Comparison of ENCODE assay signal across 8 cellular contexts in genomic region chr9:129568560-129569505, GRCh38. TPM values are rescaled to one million over a fixed set of nuclear protein-coding genes. Genes with fewer than 3 reads are reported as not detected.
DNase-seq lines count a peak whose midpoint lies in the region; ATAC-seq and TF ChIP-seq lines count a peak whose summit lies in the region.

No MANE protein-coding gene starts in this region.

- intact Hi-C loops in Right ventricle myocardium inferior (cut with DNase I) (no loop called here), cardiac septum (cut with DNase I) (loop anchor here (2.0 to 5.0 kb wide), 2 partner anchors 72 to 402 kb away; no protein-coding TSS in a partner anchor), heart right ventricle (cut with DNase I) (loop anchor here in 3 of 10 donors (5.0 to 10.0 kb wide), 2 partner anchors 54 to 67 kb away; no protein-coding TSS in a partner anchor)

- DNase-seq in Right ventricle myocardium inferior (ENCODE audit: missing footprints) (peak; percentile 76), cardiac septum (ENCODE audit: low spot score) (no peak), heart right ventricle (peak; percentile 50 to 56), NCI-H524 treated with DMSO at 0.1 percent for 48 hours (lab: John Stamatoyannopoulos, UW) (no peak), AML-193 (lab: John Stamatoyannopoulos, UW) (no peak), SK-N-DZ (ENCODE audit: low spot score) (no peak)
- peak; percentile 34 for DNase-seq in activated naive CD4-positive, alpha-beta T cell treated with anti-CD3 and anti-CD28 coated beads, Interleukin-2, amount 50 U/mL, for 16 hours

- peaks cover 12 to 38% (median 29%) of the 10 kb centered on the region in 9 donors for H3K4me1 ChIP-seq in heart right ventricle
- peaks cover 9% of the 10 kb centered on the region for H3K4me1 ChIP-seq in parathyroid adenoma

- H3K9ac ChIP-seq in parathyroid adenoma = no peak overlapping the region

- H3K4me3 ChIP-seq in heart right ventricle = peak overlapping the region; percentile 21 to 60 (median 52)
- H3K4me3 ChIP-seq in parathyroid adenoma (ENCODE audit: low read depth, low read length) = peak overlapping the region; percentile 58

- peak overlapping the region; percentile 87 for H3K4me2 ChIP-seq in parathyroid adenoma (ENCODE audit: low read length)

- peak overlapping the region in 9 of 10 donors; percentile 38 to 82 (median 78) for H3K27ac ChIP-seq in heart right ventricle
- no peak overlapping the region for H3K27ac ChIP-seq in parathyroid adenoma

- no peaks in the 10 kb centered on the region for H3K79me2 ChIP-seq in parathyroid adenoma

- H3K27me3 ChIP-seq in heart right ventricle (peaks cover 0 to 32% (median 0%) of the 10 kb centered on the region in 7 donors), parathyroid adenoma (ENCODE audit: control insufficient read depth, insufficient read depth, low read length) (no peaks in the 10 kb centered on the region)

- peak overlapping the region; percentile 80 for H2AFZ ChIP-seq in parathyroid adenoma

- 2 to 6% methylated on average over 25 to 92 of the region's 92 CpGs for WGBS in heart right ventricle, 2 donors

- H3K36me3 ChIP-seq in heart right ventricle (no peaks in the 10 kb centered on the region), parathyroid adenoma (ENCODE audit: control insufficient read depth, insufficient read depth, low read length) (no peaks in the 10 kb centered on the region)

- ATAC-seq in Right ventricle myocardium inferior = peak; percentile 43
- peak; percentile 35 to 59 (median 46) for ATAC-seq in heart right ventricle

- H3K9me3 ChIP-seq in heart right ventricle = peaks cover 0 to 1% (median 0%) of the 10 kb centered on the region in 11 donors
- no peaks in the 10 kb centered on the region for H3K9me3 ChIP-seq in parathyroid adenoma (ENCODE audit: control insufficient read depth, low read length)

- TF ChIP-seq CTCF in heart right ventricle (IDR thresholded peaks at IDR 0.05) (peak in 1 of 9 donors; percentile 37), parathyroid adenoma (IDR thresholded peaks at IDR 0.05) (no peak)

RNA-seq across cellular contexts. Expression of gene C9orf50, which starts 52.1 kb away (rescaled TPM):
- not detected for total RNA-seq in Right ventricle myocardium inferior
- 0.22 TPM for total RNA-seq in cardiac septum
- not detected for total RNA-seq in heart right ventricle
- not detected for polyA plus RNA-seq in heart right ventricle
- polyA plus RNA-seq in SK-N-DZ (2014; cell fraction: cytosol; rRNA removed) = not detected in 2 replicates
- 0.13 TPM in 1 of 2 replicates, not detected in the other for polyA plus RNA-seq in SK-N-DZ (2014; cell fraction: nucleus; rRNA removed)

RNA-seq across cellular contexts. Expression of gene NTMT1, which starts 57.1 kb away (rescaled TPM):
- total RNA-seq in Right ventricle myocardium inferior (72.1 TPM), cardiac septum (49.5 TPM), heart right ventricle (10 to 100 TPM; 54.0 to 84.2 (median 61.9) TPM)
- polyA plus RNA-seq in heart right ventricle = 100 to 1,000 TPM in 1 of 2 donors, 10 to 100 TPM in 1; 60.9 to 123 TPM
- 72.1 and 78.3 TPM in 2 replicates for polyA plus RNA-seq in SK-N-DZ (2014; cell fraction: cytosol; rRNA removed)
- 29.8 and 37.9 TPM in 2 replicates for polyA plus RNA-seq in SK-N-DZ (2014; cell fraction: nucleus; rRNA removed)

Comparison
In these comparisons a context has a peak if more than half of its experiments do, and no peak if none do; other contexts are left out.
1. DNase-seq: peak in Right ventricle myocardium inferior (single experiment), activated naive CD4-positive, alpha-beta T cell treated with anti-CD3 and anti-CD28 coated beads, Interleukin-2, amount 50 U/mL, for 16 hours (single experiment) and heart right ventricle (2 of 2); none in cardiac septum (single experiment), NCI-H524 treated with DMSO at 0.1 percent for 48 hours (single experiment), AML-193 (0 of 2) and SK-N-DZ (single experiment).